8 cellular contexts compared by ENCODE assay signal in genomic region chr9:6080154-6080716, GRCh38.
DNase-seq lines count a peak whose midpoint lies in the region; ATAC-seq and TF ChIP-seq lines count a peak whose summit lies in the region.

No MANE protein-coding gene starts in this region.

- intact Hi-C loops in gastrocnemius medialis (cut with DNase I; ENCODE audit: low total_unique reads) = loop anchor here (1.0 to 2.0 kb wide), 2 partner anchors 27 to 72 kb away; a partner anchor contains a TSS

- H3K9me3 ChIP-seq in gastrocnemius medialis = no peaks in the 10 kb centered on the region

- TF ChIP-seq POLR2A in gastrocnemius medialis (IDR thresholded peaks at IDR 0.05) = no peak

- ATAC-seq in HG02623 (IDR thresholded peaks at IDR 0.05; ENCODE audit: unreplicated experiment) (peak; percentile 91), gastrocnemius medialis (peak; percentile 90 to 95), GM18870 (IDR thresholded peaks at IDR 0.05; ENCODE audit: unreplicated experiment) (no peak)

- peak overlapping the region; percentile 49 to 61 (median 54) for H3K4me3 ChIP-seq in gastrocnemius medialis

- H3K9me3 Mint-ChIP-seq in brain = no peaks in the 10 kb centered on the region

- peaks cover 19% of the 10 kb centered on the region for H3K4me1 Mint-ChIP-seq in brain

- peaks cover 5% of the 10 kb centered on the region for H3K27me3 Mint-ChIP-seq in brain

- peak overlapping the region; percentile 79 to 89 (median 85) for H3K4me3 Mint-ChIP-seq in brain

- no peaks in the 10 kb centered on the region for H3K27me3 ChIP-seq in gastrocnemius medialis

- H3K36me3 Mint-ChIP-seq in brain = no peaks in the 10 kb centered on the region

- peak overlapping the region; percentile 69 to 74 (median 71) for H3K27ac ChIP-seq in gastrocnemius medialis

- H3K36me3 ChIP-seq in gastrocnemius medialis = no peaks in the 10 kb centered on the region

- peaks cover 0 to 6% of the 10 kb centered on the region in 2 donors for H3K4me1 ChIP-seq in gastrocnemius medialis

- DNase-seq in G401 (ENCODE audit: low spot score) (peak; percentile 49), NCI-H1694 treated with DMSO at 0.1 percent for 48 hours (lab: John Stamatoyannopoulos, UW) (peak; percentile 75), T1000 (lab: John Stamatoyannopoulos, UW) (peak; percentile 73), iPS DF 19.7 (ENCODE audit: low read depth, low spot score) (peak; percentile 96), gastrocnemius medialis (peak; percentile 62 to 85)

- TF ChIP-seq CTCF in brain (conservative IDR thresholded peaks at IDR 0.05) (no peak), gastrocnemius medialis (IDR thresholded peaks at IDR 0.05 in 4 of 5, conservative IDR thresholded peaks at IDR 0.05 in 1 of 5) (peak in 2 of 5 experiments; percentile 9 to 17)

- H3K27ac Mint-ChIP-seq in brain = peak overlapping the region; percentile 59 to 96 (median 73)

- in situ Hi-C loops in G401 (cut with HindIII; ENCODE audit: low sequenced_read_pairs) = no loop called here
- in situ Hi-C loops in gastrocnemius medialis (cut with MboI; ENCODE audit: low sequenced_read_pairs in 4 of 4) = no loop called here
